In the genomic region with DNA sequence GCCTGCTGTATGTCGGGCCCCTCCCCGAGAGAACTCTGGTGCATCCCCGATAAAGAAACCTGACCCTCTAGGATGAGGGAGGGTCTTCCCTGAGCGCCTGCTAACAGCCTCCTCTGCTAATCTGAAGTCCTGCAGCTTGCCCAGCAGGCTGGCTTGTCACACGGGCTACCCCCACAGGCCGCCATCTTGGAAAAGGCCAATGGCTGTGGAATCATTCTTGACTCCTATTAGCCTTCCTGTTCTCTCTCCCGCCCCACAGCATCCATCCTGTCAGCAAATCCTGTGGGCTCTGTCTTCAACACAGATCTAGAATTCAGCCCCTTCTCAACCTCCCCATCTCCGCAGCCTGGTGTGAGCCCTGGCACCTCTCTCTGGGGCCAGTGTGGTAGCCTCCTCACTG, we compare ENCODE assay signal across 10 cellular contexts. TPM values are rescaled to one million over a fixed set of nuclear protein-coding genes. Genes with fewer than 3 reads are reported as not detected.
DNase-seq lines count a peak whose midpoint lies in the region; ATAC-seq and TF ChIP-seq lines count a peak whose summit lies in the region.
"Had no signal": no experiment of that assay in that cellular context is flagged by ENCODE, and none has a peak within 500 bp of the region (broad histone marks: within the 10 kb centered on the region; RNA-seq: fewer than 3 reads in every experiment).

No MANE protein-coding gene starts in this region.

- H2BK15ac ChIP-seq in H9 (ENCODE audit: low read depth, low read length): no peak overlapping the region

- no peak overlapping the region for H3K4me3 ChIP-seq in right atrium auricular region

- DNase-seq in H9 (no peak), right atrium auricular region (ENCODE audit: low spot score) (no peak), hypothalamus (lab: John Stamatoyannopoulos, UW) (no peak), NCI-H2107 treated with DMSO at 0.1 percent for 48 hours (lab: John Stamatoyannopoulos, UW; ENCODE audit: unreplicated experiment) (no peak), H4 (ENCODE audit: low spot score) (no peak)
- no peak for DNase-seq in activated CD8-positive, alpha-beta T cell treated with anti-CD3 and anti-CD28 coated beads, Interleukin-2, amount 10 ng/mL, durations not matched to agents 7 days and 5 days
- no peak for DNase-seq in activated CD4-positive, alpha-beta T cell treated with anti-CD3 and anti-CD28 coated beads for 1 hour
- DNase-seq: NCI-H1436, SIG-M5 had no signal

- no peaks in the 10 kb centered on the region for H3K9me3 Mint-ChIP-seq in H9
- H3K9me3 Mint-ChIP-seq in activated CD8-positive, alpha-beta T cell treated with anti-CD3 and anti-CD28 coated beads, Interleukin-2, amount 10 ng/mL, durations not matched to agents 7 days and 5 days (ENCODE audit: insufficient read depth): no peaks in the 10 kb centered on the region
- H3K9me3 Mint-ChIP-seq in stimulated activated memory B cell treated with anti-CD40 and anti-IgM and Interleukin-4, amounts not matched to agents 10 μg/mL and 1 μg/mL and 100 μg/mL, for 72 hours: peaks cover 3% of the 10 kb centered on the region

- peaks cover 43 to 54% of the 10 kb centered on the region in 2 experiments for H3K4me1 Mint-ChIP-seq in H9
- peaks cover 94% of the 10 kb centered on the region for H3K4me1 Mint-ChIP-seq in activated CD8-positive, alpha-beta T cell treated with anti-CD3 and anti-CD28 coated beads, Interleukin-2, amount 10 ng/mL, durations not matched to agents 7 days and 5 days (ENCODE audit: low read depth)
- peaks cover 74% of the 10 kb centered on the region for H3K4me1 Mint-ChIP-seq in stimulated activated memory B cell treated with anti-CD40 and anti-IgM and Interleukin-4, amounts not matched to agents 10 μg/mL and 1 μg/mL and 100 μg/mL, for 72 hours

- no peak overlapping the region for H3K9ac ChIP-seq in H9 (ENCODE audit: extremely low read depth, insufficient read length, low read length)

- H3K79me2 ChIP-seq in H9 (ENCODE audit: insufficient read depth, low read length): peaks cover 3% of the 10 kb centered on the region; the same call in 1 of the 2 replicates

- H4K8ac ChIP-seq in H9 (replicated peaks; ENCODE audit: insufficient read length, low read depth, low read length): no peak overlapping the region

- H3K27ac ChIP-seq in H9 (ENCODE audit: insufficient read length, low read depth, low read length): peak overlapping the region; percentile 26
- peak overlapping the region; percentile 85 to 91 for H3K27ac ChIP-seq in right atrium auricular region

- H2BK5ac ChIP-seq in H9 (ENCODE audit: insufficient read length, low read length): no peak overlapping the region

- H3T11ph ChIP-seq in H9 (ENCODE audit: low read length): no peak overlapping the region

- H2BK20ac ChIP-seq in H9 (ENCODE audit: low read depth, low read length, poor library complexity, severe bottlenecking): no peak overlapping the region

- no peak overlapping the region for H2AFZ ChIP-seq in H9 (ENCODE audit: low read length)

- H3K36me3 ChIP-seq in right atrium auricular region: no peaks in the 10 kb centered on the region

- no peak overlapping the region for H4K5ac ChIP-seq in H9 (ENCODE audit: insufficient read length, low read depth, low read length)

- ATAC-seq in activated CD8-positive, alpha-beta T cell treated with anti-CD3 and anti-CD28 coated beads, Interleukin-2, amount 10 ng/mL, durations not matched to agents 7 days and 5 days: no peak
- no peak for ATAC-seq in stimulated activated memory B cell treated with anti-CD40 and anti-IgM and Interleukin-4, amounts not matched to agents 10 μg/mL and 1 μg/mL and 100 μg/mL, for 72 hours

- H3K27me3 Mint-ChIP-seq in H9 (ENCODE audit: low read depth): no peaks in the 10 kb centered on the region
- no peaks in the 10 kb centered on the region for H3K27me3 Mint-ChIP-seq in activated CD8-positive, alpha-beta T cell treated with anti-CD3 and anti-CD28 coated beads, Interleukin-2, amount 10 ng/mL, durations not matched to agents 7 days and 5 days (ENCODE audit: low read depth)
- H3K27me3 Mint-ChIP-seq in stimulated activated memory B cell treated with anti-CD40 and anti-IgM and Interleukin-4, amounts not matched to agents 10 μg/mL and 1 μg/mL and 100 μg/mL, for 72 hours: no peaks in the 10 kb centered on the region

- CTCF ChIA-PET in activated CD8-positive, alpha-beta T cell treated with anti-CD3 and anti-CD28 coated beads, Interleukin-2, amount 10 ng/mL, durations not matched to agents 7 days and 5 days (lab: Charles Lee): interaction anchor here (1.0 to 4.8 kb wide), 3 partner anchors 8 to 91 kb away, joined by 3 to 27 read pairs (median 7); no protein-coding TSS in a partner anchor

- POLR2A ChIA-PET in activated CD8-positive, alpha-beta T cell treated with anti-CD3 and anti-CD28 coated beads, Interleukin-2, amount 10 ng/mL, durations not matched to agents 7 days and 5 days (lab: Charles Lee): interaction anchor here (1.2 kb wide), 1 partner anchor 11 kb away, joined by 5 read pairs; no protein-coding TSS in a partner anchor

- no peaks in the 10 kb centered on the region for H3K79me1 ChIP-seq in H9 (ENCODE audit: insufficient read depth, low read depth, low read length, poor library complexity, severe bottlenecking)

- H3K4me1 ChIP-seq in H9 (ENCODE audit: insufficient read depth, low read length) (peaks cover 9% of the 10 kb centered on the region; the same call in 1 of the 2 replicates), right atrium auricular region (peaks cover 0 to 57% of the 10 kb centered on the region in 2 donors)

- H3K4ac ChIP-seq in H9 (ENCODE audit: low read depth, low read length): no peak overlapping the region

- WGBS in H9 (ENCODE audit: extremely low coverage, insufficient read length, low lambda C conversion rate): no CpG with 5 or more reads among the region's 8 CpGs

- peak overlapping the region in 1 of 2 experiments; percentile 19; a peak in 1 of 5 replicates for H3K4me3 Mint-ChIP-seq in H9
- no peak overlapping the region for H3K4me3 Mint-ChIP-seq in activated CD8-positive, alpha-beta T cell treated with anti-CD3 and anti-CD28 coated beads, Interleukin-2, amount 10 ng/mL, durations not matched to agents 7 days and 5 days
- no peak overlapping the region for H3K4me3 Mint-ChIP-seq in stimulated activated memory B cell treated with anti-CD40 and anti-IgM and Interleukin-4, amounts not matched to agents 10 μg/mL and 1 μg/mL and 100 μg/mL, for 72 hours

- H3K56ac ChIP-seq in H9 (ENCODE audit: insufficient read length, low read depth, low read length): no peak overlapping the region

- H2AK5ac ChIP-seq in H9 (ENCODE audit: insufficient read length, low read length): no peak overlapping the region

- no peak overlapping the region for H3K23ac ChIP-seq in H9 (ENCODE audit: insufficient read length, low read depth, low read length)

- no peak overlapping the region for H3K18ac ChIP-seq in H9 (ENCODE audit: insufficient read length, low read depth, low read length)

- peaks cover 5 to 6% (median 6%) of the 10 kb centered on the region in 3 experiments; a peak in 5 of 7 replicates for H3K36me3 Mint-ChIP-seq in H9 (ENCODE audit: insufficient read depth in 1 of 3, low read depth in 3 of 3)
- peaks cover 73% of the 10 kb centered on the region for H3K36me3 Mint-ChIP-seq in activated CD8-positive, alpha-beta T cell treated with anti-CD3 and anti-CD28 coated beads, Interleukin-2, amount 10 ng/mL, durations not matched to agents 7 days and 5 days (ENCODE audit: low read depth)
- peaks cover 62% of the 10 kb centered on the region for H3K36me3 Mint-ChIP-seq in stimulated activated memory B cell treated with anti-CD40 and anti-IgM and Interleukin-4, amounts not matched to agents 10 μg/mL and 1 μg/mL and 100 μg/mL, for 72 hours

- H2BK120ac ChIP-seq in H9 (ENCODE audit: low read depth, low read length, poor library complexity, severe bottlenecking): no peak overlapping the region

- H3K27ac Mint-ChIP-seq in H9: peak overlapping the region; percentile 13 to 82 (median 44); a peak in 5 of 7 replicates
- H3K27ac Mint-ChIP-seq in activated CD8-positive, alpha-beta T cell treated with anti-CD3 and anti-CD28 coated beads, Interleukin-2, amount 10 ng/mL, durations not matched to agents 7 days and 5 days: peak overlapping the region; percentile 89
- H3K27ac Mint-ChIP-seq in stimulated activated memory B cell treated with anti-CD40 and anti-IgM and Interleukin-4, amounts not matched to agents 10 μg/mL and 1 μg/mL and 100 μg/mL, for 72 hours: peak overlapping the region; percentile 37

- H3K14ac ChIP-seq in H9 (ENCODE audit: insufficient read depth, low read length): no peak overlapping the region

- H3K23me2 ChIP-seq in H9 (ENCODE audit: insufficient read length, low read depth, low read length, poor library complexity, severe bottlenecking): no peaks in the 10 kb centered on the region

- no peak for TF ChIP-seq CTCF in H9 (conservative IDR thresholded peaks at IDR 0.05)
- TF ChIP-seq CTCF in right atrium auricular region (IDR thresholded peaks at IDR 0.05): no peak

- peak overlapping the region; percentile 50 for H2BK12ac ChIP-seq in H9 (ENCODE audit: insufficient read length, low read depth, low read length)

- H3K27me3 ChIP-seq in H9 (ENCODE audit: insufficient read depth, low read length): no peaks in the 10 kb centered on the region
- H3K27me3 ChIP-seq in right atrium auricular region: no peaks in the 10 kb centered on the region

- peak overlapping the region; percentile 31 for H4K91ac ChIP-seq in H9 (ENCODE audit: insufficient read length, low read depth, low read length)

- H3K4me2 ChIP-seq in H9 (ENCODE audit: insufficient read depth, insufficient read length, low read length): no peak overlapping the region

- no peaks in the 10 kb centered on the region for H3K9me3 ChIP-seq in H9 (ENCODE audit: control insufficient read depth, low read depth, low read length)
- H3K9me3 ChIP-seq in right atrium auricular region: no peaks in the 10 kb centered on the region

- no peaks in the 10 kb centered on the region for H4K20me1 ChIP-seq in H9 (ENCODE audit: control insufficient read depth, insufficient read depth, insufficient read length)

RNA-seq across cellular contexts. Expression of a gene that starts 12.0 kb away (rescaled TPM):
- total RNA-seq in H9 (2021): 28.3 and 28.6 TPM in 2 replicates
- total RNA-seq in activated CD8-positive, alpha-beta T cell treated with anti-CD3 and anti-CD28 coated beads, Interleukin-2, amount 10 ng/mL, durations not matched to agents 7 days and 5 days: 100 to 1,000 TPM; 231 to 237 TPM
- total RNA-seq in right atrium auricular region: 10 to 100 TPM; 11.9 to 35.5 TPM
- total RNA-seq in H4 (2014; rRNA removed; shearing (Covaris generic)): 8.5 and 9.0 TPM in 2 replicates

RNA-seq across cellular contexts. Expression of a gene that starts 57.2 kb away (rescaled TPM):
- 19.3 and 25.3 TPM in 2 replicates for total RNA-seq in H9 (2021)
- 10 to 100 TPM; 87.3 to 94.9 TPM for total RNA-seq in activated CD8-positive, alpha-beta T cell treated with anti-CD3 and anti-CD28 coated beads, Interleukin-2, amount 10 ng/mL, durations not matched to agents 7 days and 5 days
- total RNA-seq in right atrium auricular region: 10 to 100 TPM; 24.0 to 35.8 TPM
- 49.4 and 52.6 TPM in 2 replicates for total RNA-seq in H4 (2014; rRNA removed; shearing (Covaris generic))

Comparison
In these comparisons a context has a peak if more than half of its experiments do, and no peak if none do; other contexts are left out.
1. H3K27ac Mint-ChIP-seq: peak in every context shown above with its lines; median percentile 89 in activated CD8-positive, alpha-beta T cell treated with anti-CD3 and anti-CD28 coated beads, Interleukin-2, amount 10 ng/mL, durations not matched to agents 7 days and 5 days; 44 in H9; 37 in stimulated activated memory B cell treated with anti-CD40 and anti-IgM and Interleukin-4, amounts not matched to agents 10 μg/mL and 1 μg/mL and 100 μg/mL, for 72 hours.